26 cellular contexts compared by ENCODE assay signal in the genomic region with DNA sequence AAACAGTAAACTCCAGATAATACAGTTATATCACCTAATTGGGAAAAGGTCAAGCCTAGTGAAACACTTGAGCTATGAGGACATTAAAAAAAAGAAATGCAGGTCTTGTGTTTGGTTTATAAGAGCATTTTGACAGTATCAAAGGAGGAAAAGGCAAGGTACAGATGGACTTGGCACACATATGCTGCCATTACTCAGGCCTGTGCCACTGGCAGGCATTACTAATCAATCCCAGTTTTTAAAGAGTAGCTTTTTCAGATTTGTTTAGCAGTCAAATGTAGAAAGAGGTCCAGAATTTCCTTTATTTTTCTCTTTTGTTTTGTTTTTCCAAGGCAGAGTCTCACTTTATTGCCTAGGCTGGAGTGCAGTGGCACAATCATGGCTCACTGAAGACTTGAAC. TPM values are rescaled to one million over a fixed set of nuclear protein-coding genes. Genes with fewer than 3 reads are reported as not detected.
DNase-seq lines count a peak whose midpoint lies in the region; ATAC-seq, FAIRE-seq and TF ChIP-seq lines count a peak whose summit lies in the region.
"Had no signal": no experiment of that assay in that cellular context is flagged by ENCODE, and none has a peak within 500 bp of the region (broad histone marks: within the 10 kb centered on the region; RNA-seq: fewer than 3 reads in every experiment).

No MANE protein-coding gene starts in this region.

- H3K23me2 ChIP-seq in H1 (ENCODE audit: low read depth, low read length): no peaks in the 10 kb centered on the region

- no peak overlapping the region for H4K8ac ChIP-seq in H1 (ENCODE audit: extremely low read depth, insufficient read depth, low read length)

- H2BK120ac ChIP-seq in H1 (replicated peaks; ENCODE audit: low read depth, low read length): no peak overlapping the region

- H3K27ac Mint-ChIP-seq in T-helper 17 cell: no peak overlapping the region
- H3K27ac Mint-ChIP-seq: activated naive CD4-positive, alpha-beta T cell treated with anti-CD3 and anti-CD28 coated beads, Interleukin-2, amount 50 U/mL, for 72 hours; CD4-positive, alpha-beta T cell had no signal

- H3K27me3 ChIP-seq in MM.1S (replicated peaks; ENCODE audit: insufficient read depth, low read length) (no peaks in the 10 kb centered on the region), H1 (replicated peaks in 1 of 4; ENCODE audit: control insufficient read depth in 3 of 4, extremely low read depth in 1 of 4, insufficient read depth in 3 of 4, low read length in 3 of 4) (no peaks in the 10 kb centered on the region)
- H3K27me3 ChIP-seq: esophagus squamous epithelium had no signal

- H4K91ac ChIP-seq in H1 (replicated peaks; ENCODE audit: insufficient read length, low read length): no peak overlapping the region

- H2BK15ac ChIP-seq in H1 (ENCODE audit: low read length): no peak overlapping the region

- no peaks in the 10 kb centered on the region for H3K36me3 Mint-ChIP-seq in T-helper 17 cell (ENCODE audit: low read depth)
- H3K36me3 Mint-ChIP-seq: activated naive CD4-positive, alpha-beta T cell treated with anti-CD3 and anti-CD28 coated beads, Interleukin-2, amount 50 U/mL, for 72 hours had no signal

- no peaks in the 10 kb centered on the region for H3K79me1 ChIP-seq in H1 (ENCODE audit: low read depth, low read length)

- H2BK20ac ChIP-seq in H1 (ENCODE audit: low read length): no peak overlapping the region

- TF ChIP-seq POLR2A in H1 (IDR thresholded peaks at IDR 0.05; ENCODE audit: control extremely low read depth in 1 of 2, low read depth in 2 of 2, low read length in 2 of 2): no peak

- no peak overlapping the region for H3K4ac ChIP-seq in H1 (replicated peaks; ENCODE audit: insufficient read length, low read depth, low read length)

- 0 out of 2 replicates have a peak overlapping the region, but pooled peaks have one; percentile 6 for H2AFZ ChIP-seq in MM.1S (ENCODE audit: low read length)
- no peak overlapping the region; the same call in 1 of the 2 replicates for H2AFZ ChIP-seq in H1 (ENCODE audit: low read length)

- no peak overlapping the region for H2AK5ac ChIP-seq in H1 (ENCODE audit: low read depth, low read length)

- no peak for TF ChIP-seq EP300 in H1 (IDR thresholded peaks at IDR 0.05; ENCODE audit: borderline replicate concordance in 1 of 2, low read depth in 2 of 2, low read length in 2 of 2)

- CTCF ChIA-PET in H1 (lab: Charles Lee; ENCODE audit: partially characterized antibody): no interaction called here

- no peak overlapping the region for H2BK12ac ChIP-seq in H1 (ENCODE audit: low read depth, low read length)

- H3F3A ChIP-seq in MM.1S (ENCODE audit: insufficient read depth, low read length): no peaks in the 10 kb centered on the region

- no peaks in the 10 kb centered on the region for H3K27me3 Mint-ChIP-seq in T-helper 17 cell
- H3K27me3 Mint-ChIP-seq: CD4-positive, alpha-beta T cell had no signal

- no peak overlapping the region for H2BK5ac ChIP-seq in H1 (ENCODE audit: low read depth, low read length)

- FAIRE-seq in GM18507 (lab: Jason Lieb, UNC) (peak; percentile 33), H1 (lab: Jason Lieb, UNC) (no peak)
- FAIRE-seq: GM12878 had no signal

- H3K4me3 Mint-ChIP-seq in T-helper 17 cell: no peak overlapping the region
- H3K4me3 Mint-ChIP-seq: CD4-positive, alpha-beta T cell; nephron had no signal

- no peaks in the 10 kb centered on the region for H3K4me1 Mint-ChIP-seq in T-helper 17 cell
- H3K4me1 Mint-ChIP-seq: nephron had no signal

- H3K9me2 ChIP-seq in MM.1S (replicated peaks; ENCODE audit: insufficient read depth, low read length): no peaks in the 10 kb centered on the region

- H3K23ac ChIP-seq in H1 (ENCODE audit: insufficient read length): no peak overlapping the region

- H3K56ac ChIP-seq in H1 (replicated peaks; ENCODE audit: insufficient read length, low read depth, low read length): no peak overlapping the region

- H3K14ac ChIP-seq in H1 (ENCODE audit: insufficient read length): no peak overlapping the region

- H3K4me3 ChIP-seq in MM.1S (ENCODE audit: low read length) (no peak overlapping the region), H1 (ENCODE audit: extremely low read depth in 1 of 4, insufficient read depth in 2 of 4, low read depth in 3 of 4, low read length in 4 of 4) (no peak overlapping the region), mucosa of descending colon (no peak overlapping the region)
- H3K4me3 ChIP-seq: esophagus squamous epithelium, GM12878 had no signal

- H3K4me1 ChIP-seq in MM.1S (ENCODE audit: low read length) (no peaks in the 10 kb centered on the region), H1 (replicated peaks in 1 of 4; ENCODE audit: control insufficient read depth in 3 of 4, insufficient read depth in 4 of 4, low read length in 3 of 4) (no peaks in the 10 kb centered on the region), mucosa of descending colon (ENCODE audit: low read depth) (no peaks in the 10 kb centered on the region)
- H3K4me1 ChIP-seq: esophagus squamous epithelium had no signal

- POLR2A ChIA-PET in H1 (lab: Charles Lee; ENCODE audit: partially characterized antibody): no interaction called here

- no peak overlapping the region for H3K18ac ChIP-seq in H1 (ENCODE audit: extremely low read depth, low read length)

- no peaks in the 10 kb centered on the region for H3K36me3 ChIP-seq in MM.1S (replicated peaks; ENCODE audit: insufficient read depth, low read length)
- no peaks in the 10 kb centered on the region for H3K36me3 ChIP-seq in H1 (ENCODE audit: control insufficient read depth in 2 of 4, insufficient read depth in 4 of 4, low read length in 3 of 4)
- no peaks in the 10 kb centered on the region for H3K36me3 ChIP-seq in mucosa of descending colon (ENCODE audit: low read depth)
- H3K36me3 ChIP-seq: esophagus squamous epithelium had no signal

- H3K4me2 ChIP-seq in MM.1S (ENCODE audit: low read depth, low read length): no peak overlapping the region
- no peak overlapping the region for H3K4me2 ChIP-seq in H1 (ENCODE audit: insufficient read depth in 1 of 2, low read depth in 2 of 2, low read length in 2 of 2)

- H3K27ac ChIP-seq in MM.1S (ENCODE audit: low read length) (no peak overlapping the region), H1 (ENCODE audit: low read depth, low read length) (no peak overlapping the region)
- H3K27ac ChIP-seq: esophagus squamous epithelium had no signal

- no peaks in the 10 kb centered on the region for H4K20me1 ChIP-seq in MM.1S (ENCODE audit: insufficient read depth, low read length)
- no peaks in the 10 kb centered on the region for H4K20me1 ChIP-seq in H1 (replicated peaks in 1 of 2; ENCODE audit: control insufficient read depth in 1 of 2, insufficient read depth in 2 of 2, low read length in 2 of 2)

- H3K9ac ChIP-seq in MM.1S (ENCODE audit: low read length) (no peak overlapping the region), H1 (replicated peaks in 1 of 4; ENCODE audit: extremely low read depth in 1 of 4, low read depth in 3 of 4, low read length in 3 of 4) (no peak overlapping the region)

- TF ChIP-seq CTCF in MM.1S (IDR thresholded peaks at IDR 0.05; ENCODE audit: low read length) (no peak), H1 (IDR thresholded peaks at IDR 0.05; ENCODE audit: control extremely low read depth in 1 of 3, insufficient read depth in 1 of 3, low read depth in 1 of 3, low read length in 3 of 3) (no peak), mucosa of descending colon (IDR thresholded peaks at IDR 0.05) (no peak)

- ATAC-seq in mucosa of descending colon: peak; percentile 55
- no peak for ATAC-seq in T-helper 17 cell
- ATAC-seq: activated naive CD4-positive, alpha-beta T cell treated with anti-CD3 and anti-CD28 coated beads, Interleukin-2, amount 50 U/mL, for 72 hours; GM12878; left lobe of liver; sciatic nerve had no signal

- H3K79me2 ChIP-seq in MM.1S (ENCODE audit: low read length) (no peaks in the 10 kb centered on the region), H1 (ENCODE audit: control insufficient read depth in 1 of 2, insufficient read depth in 2 of 2, low read length in 2 of 2) (no peaks in the 10 kb centered on the region)

- intact Hi-C loops in mucosa of descending colon (cut with DNase I, micrococcal nuclease): no loop called here

- H3K9me3 ChIP-seq in MM.1S (replicated peaks; ENCODE audit: insufficient read depth, low read length): no peaks in the 10 kb centered on the region
- no peaks in the 10 kb centered on the region for H3K9me3 ChIP-seq in H1 (ENCODE audit: insufficient read depth in 2 of 2, low read depth in 1 of 2, low read length in 1 of 2)
- no peaks in the 10 kb centered on the region for H3K9me3 ChIP-seq in mucosa of descending colon
- H3K9me3 ChIP-seq in T-helper 17 cell (ENCODE audit: control insufficient read depth, low read length, poor library complexity, severe bottlenecking): no peaks in the 10 kb centered on the region
- H3K9me3 ChIP-seq: esophagus squamous epithelium had no signal

- H4K5ac ChIP-seq in H1 (ENCODE audit: insufficient read length, low read depth, low read length): no peak overlapping the region

- DNase-seq in GM18507 (ENCODE audit: extremely low spot score, insufficient read length, low read depth) (no peak), MM.1S (no peak), H1 (ENCODE audit: low read depth in 1 of 2, low spot score in 2 of 2) (no peak), mucosa of descending colon (peak in 1 of 3 donors; percentile 10), T-helper 17 cell (no peak), Kasumi-1 (lab: John Stamatoyannopoulos, UW) (no peak), midbrain (lab: John Stamatoyannopoulos, UW) (no peak)
- DNase-seq: CD4-positive, alpha-beta T cell; DMS153; effector memory CD4-positive, alpha-beta T cell; esophagus squamous epithelium; glutamatergic neuron; NCI-H1417 treated with DMSO at 0.1 percent for 48 hours; NCI-H524; posterior cingulate gyrus; T-helper 9 cell had no signal

- no peak for TF ChIP-seq RAD21 in H1 (IDR thresholded peaks at IDR 0.05 in 1 of 2, conservative IDR thresholded peaks at IDR 0.05 in 1 of 2; ENCODE audit: low read depth in 2 of 2, low read length in 2 of 2)

TF ChIP-seq in H1, 55 proteins besides CTCF, POLR2A, EP300 and RAD21:
- TF ChIP-seq RNF2 (IDR thresholded peaks at IDR 0.05; ENCODE audit: borderline replicate concordance, low read depth, low read length, missing control alignments, poor library complexity, severe bottlenecking) (no peak), SRF (IDR thresholded peaks at IDR 0.05; ENCODE audit: low read depth, low read length) (0 out of 2 replicates have a peak, but pooled peaks have one; percentile 11)
TF ChIP-seq in H1: peak in this region for 1.

RNA-seq across cellular contexts. Expression of gene MDFIC2, which starts 38.9 kb away (rescaled TPM):
- total RNA-seq in H1 (2021; fragmentation: NEBNext Ultra II Directional; extraction: Animal tissue kit (Norgen Biotek cat#: 25700)): not detected in 2 replicates
- not detected in 2 replicates for polyA plus RNA-seq in H1 (2011; rRNA removed)
- not detected for polyA plus RNA-seq in H1 (2011; cell fraction: cytosol; rRNA removed)
- polyA plus RNA-seq in H1 (2011; cell fraction: nucleus; rRNA removed): not detected
- polyA plus RNA-seq in H1 (2012, experiment 1 of 2): not detected in 4 replicates
- polyA plus RNA-seq in H1 (2012, experiment 2 of 2): not detected
- polyA plus RNA-seq in H1 (2013, experiment 1 of 2): not detected
- not detected for polyA plus RNA-seq in H1 (2013, experiment 2 of 2)
- polyA minus RNA-seq in H1 (2011; rRNA and poly(A)+ RNA removed): not detected in 2 replicates
- polyA minus RNA-seq in H1 (2011; cell fraction: cytosol; rRNA and poly(A)+ RNA removed): not detected
- not detected for polyA minus RNA-seq in H1 (2011; cell fraction: nucleus; rRNA and poly(A)+ RNA removed)
- total RNA-seq in mucosa of descending colon: not detected
- total RNA-seq in T-helper 17 cell: not detected
- total RNA-seq: activated naive CD4-positive, alpha-beta T cell treated with anti-CD3 and anti-CD28 coated beads, Interleukin-2, amount 50 U/mL, for 72 hours; CD4-positive, alpha-beta T cell; chondrocyte; esophagus squamous epithelium; GM12878; HT1080; left lobe of liver; LHCN-M2; sciatic nerve; subcutaneous adipose tissue; ureter had no signal
- polyA plus RNA-seq: GM12878 had no signal
